19 cellular contexts compared by ENCODE assay signal in genomic region chr3:4687596-4687995, GRCh38.
DNase-seq lines count a peak whose midpoint lies in the region; ATAC-seq, FAIRE-seq and TF ChIP-seq lines count a peak whose summit lies in the region.
"Had no signal": no experiment of that assay in that cellular context is flagged by ENCODE, and none has a peak within 500 bp of the region (broad histone marks: within the 10 kb centered on the region; RNA-seq: fewer than 3 reads in every experiment).

No MANE protein-coding gene starts in this region.

- no peak overlapping the region for H3K27ac ChIP-seq in HepG2 (ENCODE audit: extremely low read length, insufficient read depth, low read length)
- H3K27ac ChIP-seq in right lobe of liver = no peak overlapping the region
- H3K27ac ChIP-seq in esophagus muscularis mucosa (replicated peaks in 1 of 4) = peak overlapping the region in 3 of 4 donors; percentile 1 to 41 (median 33)
- peak overlapping the region; percentile 57 to 91 for H3K27ac ChIP-seq in uterus
- H3K27ac ChIP-seq: BLaER1 treated with 17β-estradiol and CSF1 and Interleukin-3, amounts not matched to agents 10 nM and 100 nM; HL-60 had no signal

- no peak for TF ChIP-seq POLR2A in HepG2 (IDR thresholded peaks at IDR 0.05; ENCODE audit: insufficient read depth in 1 of 2, low read depth in 2 of 2, low read length in 2 of 2)
- TF ChIP-seq POLR2A in right lobe of liver (IDR thresholded peaks at IDR 0.05) = no peak
- TF ChIP-seq POLR2A in esophagus muscularis mucosa (IDR thresholded peaks at IDR 0.05; ENCODE audit: low read depth) = no peak
- TF ChIP-seq POLR2A in uterus (IDR thresholded peaks at IDR 0.05) = no peak

- 84% methylated on average over 5 of the region's 5 CpGs for WGBS in HepG2 (ENCODE audit: low lambda C conversion rate)
- 90% methylated on average over 5 of the region's 5 CpGs for WGBS in right lobe of liver (ENCODE audit: insufficient coverage, low coverage, low lambda C conversion rate, missing lambda C conversion rate)
- WGBS in esophagus muscularis mucosa = 95% methylated on average over 5 of the region's 5 CpGs

- H3K4me1 Mint-ChIP-seq in progenitor cell of endocrine pancreas (ENCODE audit: low read depth) = peaks cover 21% of the 10 kb centered on the region

- H3K36me3 Mint-ChIP-seq in progenitor cell of endocrine pancreas (ENCODE audit: insufficient read depth) = peaks cover 3% of the 10 kb centered on the region

- no peak overlapping the region for H3K4me3 ChIP-seq in HepG2 (replicated peaks in 1 of 3; ENCODE audit: insufficient read depth in 1 of 3, low read depth in 2 of 3, low read length in 3 of 3)
- no peak overlapping the region for H3K4me3 ChIP-seq in right lobe of liver
- H3K4me3 ChIP-seq in esophagus muscularis mucosa = no peak overlapping the region
- no peak overlapping the region for H3K4me3 ChIP-seq in uterus
- H3K4me3 ChIP-seq: BLaER1 treated with 17β-estradiol and CSF1 and Interleukin-3, amounts not matched to agents 10 nM and 100 nM; GM12878 had no signal

- FAIRE-seq in HepG2 (lab: Jason Lieb, UNC) = no peak
- FAIRE-seq: GM12878 had no signal

- no peak overlapping the region for H3K4me3 Mint-ChIP-seq in progenitor cell of endocrine pancreas (ENCODE audit: low read depth)
- H3K4me3 Mint-ChIP-seq: CD4-positive, alpha-beta T cell; H9 had no signal

- no peak for TF ChIP-seq CTCF in HepG2 (CRISPR knock-in tag; IDR thresholded peaks at IDR 0.05)
- TF ChIP-seq CTCF in right lobe of liver (IDR thresholded peaks at IDR 0.05) = no peak
- TF ChIP-seq CTCF in esophagus muscularis mucosa (IDR thresholded peaks at IDR 0.05) = no peak
- no peak for TF ChIP-seq CTCF in progenitor cell of endocrine pancreas (IDR thresholded peaks at IDR 0.05; ENCODE audit: unreplicated experiment)
- TF ChIP-seq CTCF in uterus (IDR thresholded peaks at IDR 0.05) = no peak

- no peak for TF ChIP-seq RAD21 in HepG2 (CRISPR knock-in tag; IDR thresholded peaks at IDR 0.05)

- intact Hi-C loops in HepG2 (cut with micrococcal nuclease; ENCODE audit: unreplicated experiment) = no loop called here
- intact Hi-C loops in right lobe of liver (cut with DNase I) = no loop called here
- intact Hi-C loops in esophagus muscularis mucosa (cut with DNase I) = no loop called here
- intact Hi-C loops in uterus (cut with DNase I; ENCODE audit: low total_unique reads) = no loop called here
- intact Hi-C loops in sciatic nerve (cut with DNase I) = no loop called here

- no peak overlapping the region for H3K9ac ChIP-seq in HepG2 (ENCODE audit: insufficient read depth, low read depth, low read length)
- H3K9ac ChIP-seq: BLaER1 treated with 17β-estradiol and CSF1 and Interleukin-3, amounts not matched to agents 10 nM and 100 nM had no signal

- H3K36me3 ChIP-seq in HepG2 (replicated peaks in 1 of 2; ENCODE audit: control insufficient read depth in 1 of 2, insufficient read depth in 2 of 2, low read length in 2 of 2) = peaks cover 10 to 19% of the 10 kb centered on the region in 2 experiments; a peak in 3 of 5 replicates
- H3K36me3 ChIP-seq in right lobe of liver = peaks cover 0 to 5% (median 0%) of the 10 kb centered on the region in 4 donors
- peaks cover 54 to 100% (median 83%) of the 10 kb centered on the region in 4 donors for H3K36me3 ChIP-seq in esophagus muscularis mucosa
- no peaks in the 10 kb centered on the region for H3K36me3 ChIP-seq in uterus

- H3K4me1 ChIP-seq in HepG2 (ENCODE audit: insufficient read depth, low read length) = no peaks in the 10 kb centered on the region
- H3K4me1 ChIP-seq in right lobe of liver = peaks cover 0 to 4% (median 0%) of the 10 kb centered on the region in 4 donors
- H3K4me1 ChIP-seq in esophagus muscularis mucosa = peaks cover 0 to 8% (median 4%) of the 10 kb centered on the region in 4 donors
- no peaks in the 10 kb centered on the region for H3K4me1 ChIP-seq in uterus
- H3K4me1 ChIP-seq: BLaER1 treated with 17β-estradiol and CSF1 and Interleukin-3, amounts not matched to agents 10 nM and 100 nM had no signal

- H2AFZ ChIP-seq in HepG2 (ENCODE audit: low read length) = no peak overlapping the region

- CTCF ChIA-PET in HepG2 (lab: Yijun Ruan, JAX; ENCODE audit: low intra/inter-chr PET ratio, low total read pairs) = no interaction called here

- H3K27me3 ChIP-seq in HepG2 (ENCODE audit: control insufficient read depth in 1 of 2, insufficient read depth in 2 of 2, low read length in 2 of 2) (no peaks in the 10 kb centered on the region), right lobe of liver (no peaks in the 10 kb centered on the region), esophagus muscularis mucosa (no peaks in the 10 kb centered on the region), uterus (no peaks in the 10 kb centered on the region)
- H3K27me3 ChIP-seq: BLaER1 treated with 17β-estradiol and CSF1 and Interleukin-3, amounts not matched to agents 10 nM and 100 nM had no signal

- H3K79me2 ChIP-seq in HepG2 (ENCODE audit: insufficient read depth, low read length) = no peaks in the 10 kb centered on the region

- no peak for ATAC-seq in HepG2
- ATAC-seq in right lobe of liver = no peak
- no peak for ATAC-seq in sciatic nerve
- no peak for ATAC-seq in HG03175 (IDR thresholded peaks at IDR 0.05; ENCODE audit: unreplicated experiment)
- no peak for ATAC-seq in HG02678 (IDR thresholded peaks at IDR 0.05; ENCODE audit: unreplicated experiment)
- ATAC-seq: GM12878 had no signal

- no TSS peak for BruUV-seq in HepG2 (replicated peaks; lab: Mats Ljungman, UMichigan)

- POLR2A ChIA-PET in HepG2 (lab: Yijun Ruan, JAX) = no interaction called here

- DNase-seq in HepG2 (ENCODE audit: low spot score) = no peak
- DNase-seq in right lobe of liver = no peak
- no peak for DNase-seq in esophagus muscularis mucosa (ENCODE audit: extremely low spot score)
- no peak for DNase-seq in progenitor cell of endocrine pancreas (ENCODE audit: low spot score, unreplicated experiment)
- no peak for DNase-seq in uterus
- no peak for DNase-seq in sciatic nerve (ENCODE audit: low spot score)
- DNase-seq: 8988T; ACHN; Calu3; CD4-positive, alpha-beta T cell; DMS 273 treated with DMSO at 0.1 percent for 48 hours; DMS79; GOT3; H9 had no signal

- no peak overlapping the region for H3K4me2 ChIP-seq in HepG2 (ENCODE audit: low read depth, low read length)
- H3K4me2 ChIP-seq: BLaER1 treated with 17β-estradiol and CSF1 and Interleukin-3, amounts not matched to agents 10 nM and 100 nM had no signal

- peaks cover 43% of the 10 kb centered on the region for H3K27me3 Mint-ChIP-seq in progenitor cell of endocrine pancreas
- H3K27me3 Mint-ChIP-seq: CD4-positive, alpha-beta T cell had no signal

- H3K27ac Mint-ChIP-seq in progenitor cell of endocrine pancreas = peak overlapping the region; percentile 10
- H3K27ac Mint-ChIP-seq: CD4-positive, alpha-beta T cell; H9 had no signal

- H3K9me3 ChIP-seq in HepG2 (ENCODE audit: low read length) (no peaks in the 10 kb centered on the region), right lobe of liver (no peaks in the 10 kb centered on the region), esophagus muscularis mucosa (no peaks in the 10 kb centered on the region), uterus (no peaks in the 10 kb centered on the region)

- peaks cover 5% of the 10 kb centered on the region for H3K9me3 Mint-ChIP-seq in progenitor cell of endocrine pancreas (ENCODE audit: low read depth)
- H3K9me3 Mint-ChIP-seq: CD4-positive, alpha-beta T cell had no signal

- TF ChIP-seq EP300 in HepG2 (IDR thresholded peaks at IDR 0.05; ENCODE audit: low read depth in 2 of 2, low read length in 2 of 2) (no peak), HepG2 (CRISPR knock-in tag; IDR thresholded peaks at IDR 0.05; ENCODE audit: borderline replicate concordance) (no peak), esophagus muscularis mucosa (IDR thresholded peaks at IDR 0.05) (no peak)

- no peaks in the 10 kb centered on the region for H4K20me1 ChIP-seq in HepG2 (ENCODE audit: insufficient read depth, low read length)
- H4K20me1 ChIP-seq: BLaER1 treated with 17β-estradiol and CSF1 and Interleukin-3, amounts not matched to agents 10 nM and 100 nM had no signal

- in situ Hi-C loops in HepG2 (cut with HindIII; ENCODE audit: extremely low pct_ligation_motif_present, low pct_unique_long_range_greater_than_20kb) = no loop called here

TF ChIP-seq in HepG2, 621 proteins besides CTCF, POLR2A, EP300 and RAD21:
- TF ChIP-seq ZNF841 (CRISPR knock-in tag; IDR thresholded peaks at IDR 0.05; ENCODE audit: borderline replicate concordance) (no peak), PHF20 (CRISPR knock-in tag; IDR thresholded peaks at IDR 0.05) (no peak), NONO (IDR thresholded peaks at IDR 0.05) (no peak), NONO (CRISPR knock-in tag; conservative IDR thresholded peaks at IDR 0.05) (no peak), PHF21A (CRISPR knock-in tag; IDR thresholded peaks at IDR 0.05) (no peak), ZNF543 (CRISPR knock-in tag; IDR thresholded peaks at IDR 0.05) (no peak), ZNF629 (CRISPR knock-in tag; conservative IDR thresholded peaks at IDR 0.05) (peak; percentile 49), ZNF660 (CRISPR knock-in tag; IDR thresholded peaks at IDR 0.05; ENCODE audit: borderline replicate concordance, low read depth) (no peak)

Comparison
In these comparisons a context has a peak if more than half of its experiments do, and no peak if none do; other contexts are left out.
1. H3K27ac ChIP-seq: peak in esophagus muscularis mucosa (3 of 4) and uterus (2 of 2); none in HepG2 (single experiment) and right lobe of liver (0 of 3).